19 cellular contexts compared by ENCODE assay signal in the genomic region with DNA sequence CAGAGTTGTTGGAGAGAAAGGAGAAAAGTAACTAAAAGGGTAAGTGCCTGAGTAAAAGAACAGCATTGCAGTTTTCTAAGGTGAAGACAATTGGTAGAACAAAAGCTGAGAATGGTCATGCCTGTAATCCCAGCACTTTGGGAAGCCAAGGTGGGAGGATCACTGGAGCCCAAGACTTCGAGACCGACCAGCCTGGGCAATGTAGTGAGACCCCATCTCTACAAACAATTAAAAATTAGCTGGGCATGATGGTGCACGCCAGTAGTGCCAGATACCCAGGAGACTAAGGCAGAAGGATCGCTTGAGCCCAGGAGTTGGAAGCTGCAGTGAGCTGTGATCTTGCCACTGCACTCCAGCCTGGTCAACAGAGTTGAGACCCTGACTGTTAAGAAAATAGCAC.
"Had no signal": no experiment of that assay in that cellular context is flagged by ENCODE, and none has a peak within 500 bp of the region (broad histone marks: within the 10 kb centered on the region; RNA-seq: fewer than 3 reads in every experiment).

No MANE protein-coding gene starts in this region.

- H3K27ac Mint-ChIP-seq: naive thymus-derived CD4-positive, alpha-beta T cell had no signal

- H3K27me3 Mint-ChIP-seq: naive thymus-derived CD4-positive, alpha-beta T cell had no signal

- H3K4me1 Mint-ChIP-seq: stimulated activated effector memory CD8-positive, alpha-beta T cell treated with anti-CD3 and anti-CD28 coated beads, Interleukin-12 subunit alpha, Interleukin-12 subunit beta, amount 100 ng/mL, for 72 hours had no signal

- H3K4me3 Mint-ChIP-seq: naive thymus-derived CD4-positive, alpha-beta T cell; stimulated activated effector memory CD8-positive, alpha-beta T cell treated with anti-CD3 and anti-CD28 coated beads, Interleukin-12 subunit alpha, Interleukin-12 subunit beta, amount 100 ng/mL, for 72 hours had no signal

- H3K9me3 Mint-ChIP-seq: stimulated activated effector memory CD8-positive, alpha-beta T cell treated with anti-CD3 and anti-CD28 coated beads, Interleukin-12 subunit alpha, Interleukin-12 subunit beta, amount 100 ng/mL, for 72 hours had no signal

- H3K9me3 ChIP-seq: colonic mucosa, heart left ventricle, right atrium auricular region, suprapubic skin, thyroid gland, upper lobe of left lung, vagina had no signal

- H3K36me3 Mint-ChIP-seq: stimulated activated effector memory CD8-positive, alpha-beta T cell treated with anti-CD3 and anti-CD28 coated beads, Interleukin-12 subunit alpha, Interleukin-12 subunit beta, amount 100 ng/mL, for 72 hours had no signal

- DNase-seq: colonic mucosa; dermis blood vessel endothelial cell; erythroblast; foreskin melanocyte; heart left ventricle; hippocampal formation; left colon; left ventricle myocardium superior; naive thymus-derived CD4-positive, alpha-beta T cell; small intestine; stimulated activated CD4-positive, alpha-beta T cell treated with anti-CD3 and anti-CD28 coated beads, Interleukin-12 subunit alpha, Interleukin-12 subunit beta, amount 100 ng/mL, for 4 hours; stimulated activated CD8-positive, alpha-beta memory T cell treated with anti-CD3 and anti-CD28 coated beads, Interleukin-4, amount 100 ng/mL, for 48 hours; stimulated activated naive CD8-positive, alpha-beta T cell treated with anti-CD3 and anti-CD28 coated beads, Interleukin-15, Interleukin-2, amounts not matched to agents 100 U/mL and 50 U/mL, for 24 hours; thyroid gland; upper lobe of left lung had no signal

- H3K27me3 ChIP-seq: colonic mucosa, heart left ventricle, right atrium auricular region, suprapubic skin, thyroid gland, upper lobe of left lung, vagina had no signal

- H3K27ac ChIP-seq: colonic mucosa, heart left ventricle, right atrium auricular region, suprapubic skin, upper lobe of left lung, vagina had no signal

- ATAC-seq: heart left ventricle; left colon; left ventricle myocardium superior; naive thymus-derived CD4-positive, alpha-beta T cell; stimulated activated effector memory CD8-positive, alpha-beta T cell treated with anti-CD3 and anti-CD28 coated beads, Interleukin-12 subunit alpha, Interleukin-12 subunit beta, amount 100 ng/mL, for 72 hours; stimulated activated naive CD8-positive, alpha-beta T cell treated with anti-CD3 and anti-CD28 coated beads, Interleukin-15, Interleukin-2, amounts not matched to agents 100 U/mL and 50 U/mL, for 24 hours had no signal
